1 cellular context compared by ENCODE assay signal in the genomic region with DNA sequence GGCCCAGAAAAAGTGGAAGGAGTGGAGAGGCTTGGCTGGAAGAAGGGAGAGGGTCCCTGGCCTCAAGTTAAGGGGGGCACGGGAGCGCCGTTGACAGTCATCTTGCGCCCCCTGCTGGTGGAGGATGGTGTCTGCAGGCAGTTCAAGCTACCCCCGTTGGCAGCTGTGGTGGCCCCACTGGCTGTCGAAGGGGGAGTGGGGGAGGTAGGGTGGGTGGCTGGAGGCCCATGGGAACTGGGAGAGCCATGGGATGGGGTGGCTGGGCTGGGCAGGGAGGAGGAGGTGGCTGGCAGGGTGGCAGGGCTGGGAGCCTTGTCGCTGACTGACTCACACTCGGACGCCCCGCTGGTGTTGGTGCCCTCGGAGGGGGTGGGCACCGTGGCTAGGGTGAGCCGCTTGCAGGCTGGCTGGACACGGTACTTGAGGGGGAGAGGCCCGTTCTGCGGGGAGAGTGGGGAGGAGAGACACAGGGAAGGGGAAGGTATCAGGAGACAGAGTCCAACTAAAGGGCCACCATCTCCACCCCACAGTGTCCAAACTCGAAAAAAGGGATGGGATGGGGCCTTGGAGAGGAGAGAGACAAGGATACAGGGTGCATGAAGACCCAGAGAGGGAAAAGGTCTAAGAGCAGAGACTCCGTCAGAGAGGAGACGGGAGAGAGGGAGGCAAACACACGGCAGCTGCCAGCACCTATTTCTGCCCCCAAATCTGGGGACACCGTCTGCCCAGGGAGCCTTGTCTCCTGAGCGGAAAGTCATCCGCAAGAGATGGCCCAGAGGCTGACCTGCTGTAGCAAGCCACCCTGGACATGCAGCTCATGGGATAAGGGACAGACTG.
TF ChIP-seq lines count a peak whose summit lies in the region.

No MANE protein-coding gene starts in this region.

TF ChIP-seq in SK-N-SH treated with all-trans-retinoic acid at 6 μM for 48 hours, 23 proteins besides CTCF, POLR2A, EP300 and RAD21 (continued from another document):
- TF ChIP-seq, protein P1, sequence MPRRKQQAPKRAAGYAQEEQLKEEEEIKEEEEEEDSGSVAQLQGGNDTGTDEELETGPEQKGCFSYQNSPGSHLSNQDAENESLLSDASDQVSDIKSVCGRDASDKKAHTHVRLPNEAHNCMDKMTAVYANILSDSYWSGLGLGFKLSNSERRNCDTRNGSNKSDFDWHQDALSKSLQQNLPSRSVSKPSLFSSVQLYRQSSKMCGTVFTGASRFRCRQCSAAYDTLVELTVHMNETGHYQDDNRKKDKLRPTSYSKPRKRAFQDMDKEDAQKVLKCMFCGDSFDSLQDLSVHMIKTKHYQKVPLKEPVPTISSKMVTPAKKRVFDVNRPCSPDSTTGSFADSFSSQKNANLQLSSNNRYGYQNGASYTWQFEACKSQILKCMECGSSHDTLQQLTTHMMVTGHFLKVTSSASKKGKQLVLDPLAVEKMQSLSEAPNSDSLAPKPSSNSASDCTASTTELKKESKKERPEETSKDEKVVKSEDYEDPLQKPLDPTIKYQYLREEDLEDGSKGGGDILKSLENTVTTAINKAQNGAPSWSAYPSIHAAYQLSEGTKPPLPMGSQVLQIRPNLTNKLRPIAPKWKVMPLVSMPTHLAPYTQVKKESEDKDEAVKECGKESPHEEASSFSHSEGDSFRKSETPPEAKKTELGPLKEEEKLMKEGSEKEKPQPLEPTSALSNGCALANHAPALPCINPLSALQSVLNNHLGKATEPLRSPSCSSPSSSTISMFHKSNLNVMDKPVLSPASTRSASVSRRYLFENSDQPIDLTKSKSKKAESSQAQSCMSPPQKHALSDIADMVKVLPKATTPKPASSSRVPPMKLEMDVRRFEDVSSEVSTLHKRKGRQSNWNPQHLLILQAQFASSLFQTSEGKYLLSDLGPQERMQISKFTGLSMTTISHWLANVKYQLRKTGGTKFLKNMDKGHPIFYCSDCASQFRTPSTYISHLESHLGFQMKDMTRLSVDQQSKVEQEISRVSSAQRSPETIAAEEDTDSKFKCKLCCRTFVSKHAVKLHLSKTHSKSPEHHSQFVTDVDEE (CRISPR knock-in tag; IDR thresholded peaks at IDR 0.05): no peak
TF ChIP-seq in SK-N-SH treated with all-trans-retinoic acid at 6 μM for 48 hours: peak in this region for 0.
